In genomic region chr12:70468741-70469140, GRCh38 we compare ENCODE assay signal across 2 cellular contexts.
TF ChIP-seq lines count a peak whose summit lies in the region.

No MANE protein-coding gene starts in this region.

TF ChIP-seq in HCT116, 20 proteins besides CTCF, POLR2A, EP300 and RAD21:
- TF ChIP-seq REST (IDR thresholded peaks at IDR 0.05; ENCODE audit: low read depth) (no peak), SIN3A (IDR thresholded peaks at IDR 0.05; ENCODE audit: low read depth) (no peak), TCF7L2 (IDR thresholded peaks at IDR 0.05; ENCODE audit: borderline replicate concordance, extremely low read depth, insufficient read depth, insufficient read length) (no peak), EGR1 (IDR thresholded peaks at IDR 0.05; ENCODE audit: low read depth) (no peak), EZH2phosphoT487 (IDR thresholded peaks at IDR 0.05; ENCODE audit: borderline replicate concordance) (no peak), ELF1 (IDR thresholded peaks at IDR 0.05; ENCODE audit: borderline replicate concordance, low read depth) (no peak), ZFX (IDR thresholded peaks at IDR 0.05) (no peak), FOSL1 (IDR thresholded peaks at IDR 0.05; ENCODE audit: low read depth) (no peak), SP1 (IDR thresholded peaks at IDR 0.05; ENCODE audit: low read depth) (no peak), ZNF274 (IDR thresholded peaks at IDR 0.05; ENCODE audit: low read depth, low read length) (no peak), ATF3 (IDR thresholded peaks at IDR 0.05) (no peak), EZH2 (IDR thresholded peaks at IDR 0.05) (no peak), JUND (IDR thresholded peaks at IDR 0.05) (no peak)

TF ChIP-seq in K562, 482 proteins besides CTCF, POLR2A, EP300 and RAD21 (continued from another document):
- TF ChIP-seq HBP1 (CRISPR knock-in tag; IDR thresholded peaks at IDR 0.05): no peak
- TF ChIP-seq NR3C1 (CRISPR knock-in tag; IDR thresholded peaks at IDR 0.05): no peak
- no peak for TF ChIP-seq ZFPM2 (CRISPR knock-in tag; IDR thresholded peaks at IDR 0.05)
- no peak for TF ChIP-seq CXXC5 (CRISPR knock-in tag; IDR thresholded peaks at IDR 0.05)
- no peak for TF ChIP-seq FUS (optimal IDR thresholded peaks at IDR 0.05; ENCODE audit: low read depth, low read length)
- no peak for TF ChIP-seq RFX5 (IDR thresholded peaks at IDR 0.05; ENCODE audit: low read depth, low read length)
- no peak for TF ChIP-seq BRF2 (IDR thresholded peaks at IDR 0.05; ENCODE audit: borderline replicate concordance, insufficient read depth, insufficient read length)
- no peak for TF ChIP-seq SP2 (IDR thresholded peaks at IDR 0.05; ENCODE audit: extremely low read depth, low read depth, low read length, poor library complexity, severe bottlenecking)
- no peak for TF ChIP-seq E2F4 (CRISPR knock-in tag; IDR thresholded peaks at IDR 0.05; ENCODE audit: low read depth)
- TF ChIP-seq PTRF (tag; IDR thresholded peaks at IDR 0.05): no peak
TF ChIP-seq in K562: peak in this region for 0.
